12 cellular contexts compared by ENCODE assay signal in genomic region chr1:116807394-116807793, GRCh38. TPM values are rescaled to one million over a fixed set of nuclear protein-coding genes. Genes with fewer than 3 reads are reported as not detected.
DNase-seq lines count a peak whose midpoint lies in the region; ATAC-seq lines count a peak whose summit lies in the region.
"Had no signal": no experiment of that assay in that cellular context is flagged by ENCODE, and none has a peak within 500 bp of the region (broad histone marks: within the 10 kb centered on the region; RNA-seq: fewer than 3 reads in every experiment).

No MANE protein-coding gene starts in this region.

- no peaks in the 10 kb centered on the region for H3K9me3 ChIP-seq in effector memory CD4-positive, alpha-beta T cell (ENCODE audit: control insufficient read depth, low read length)

- peaks cover 79% of the 10 kb centered on the region for H3K4me1 Mint-ChIP-seq in activated CD4-positive, alpha-beta T cell treated with anti-CD3 and anti-CD28 coated beads, Interleukin-2, amount 10 ng/mL, durations not matched to agents 24 days and 14 days
- H3K4me1 Mint-ChIP-seq in activated CD4-positive, alpha-beta memory T cell treated with anti-CD3 and anti-CD28 coated beads for 36 hours (ENCODE audit: low read depth) = peaks cover 78% of the 10 kb centered on the region
- H3K4me1 Mint-ChIP-seq in stimulated activated naive CD8-positive, alpha-beta T cell treated with anti-CD3 and anti-CD28 coated beads, Interleukin-15, amount 100 ng/mL, for 72 hours = peaks cover 70% of the 10 kb centered on the region

- POLR2A ChIA-PET in activated CD4-positive, alpha-beta memory T cell treated with anti-CD3 and anti-CD28 coated beads for 36 hours (lab: Charles Lee) = interaction anchor here (0.6 to 11.9 kb wide), 9 partner anchors 8 to 253 kb away, joined by 3 to 1099 read pairs (median 25); partner anchors contain the start of genes CD2, CD58 and TTF2

- H3K36me3 ChIP-seq in effector memory CD4-positive, alpha-beta T cell (ENCODE audit: control insufficient read depth, insufficient read depth, low read length) = no peaks in the 10 kb centered on the region
- H3K36me3 ChIP-seq: adrenal gland had no signal

- DNase-seq in activated CD4-positive, alpha-beta T cell treated with anti-CD3 and anti-CD28 coated beads, Interleukin-2, amount 10 ng/mL, durations not matched to agents 24 days and 14 days = peak; percentile 69
- DNase-seq in activated CD4-positive, alpha-beta T cell treated with anti-CD3 and anti-CD28 coated beads, Interleukin-2, amount 50 U/mL, for 4 hours = no peak
- peak; percentile 66 for DNase-seq in activated CD4-positive, alpha-beta memory T cell treated with anti-CD3 and anti-CD28 coated beads for 36 hours
- DNase-seq in effector memory CD4-positive, alpha-beta T cell = no peak
- DNase-seq in stimulated activated naive CD8-positive, alpha-beta T cell treated with anti-CD3 and anti-CD28 coated beads, Interleukin-15, amount 100 ng/mL, for 72 hours = no peak
- DNase-seq in anterior cingulate cortex (lab: John Stamatoyannopoulos, UW) (no peak), SK-N-DZ (ENCODE audit: low spot score) (no peak), cerebellar nuclear complex (lab: John Stamatoyannopoulos, UW) (no peak)
- DNase-seq: adrenal gland, COR-L47 had no signal

- no peak for ATAC-seq in stimulated activated naive CD8-positive, alpha-beta T cell treated with anti-CD3 and anti-CD28 coated beads, Interleukin-15, amount 100 ng/mL, for 72 hours

- intact Hi-C loops in activated CD4-positive, alpha-beta T cell treated with anti-CD3 and anti-CD28 coated beads, Interleukin-2, amount 10 ng/mL, durations not matched to agents 24 days and 14 days (cut with micrococcal nuclease) = loop anchor here (10.0 kb wide), 1 partner anchor 433 kb away; the partner anchor contains the start of gene ATP1A1
- intact Hi-C loops in activated CD4-positive, alpha-beta memory T cell treated with anti-CD3 and anti-CD28 coated beads for 36 hours (cut with micrococcal nuclease) = no loop called here

- peaks cover 34% of the 10 kb centered on the region for H3K4me1 ChIP-seq in effector memory CD4-positive, alpha-beta T cell (ENCODE audit: control insufficient read depth, insufficient read depth, low read length, poor library complexity, severe bottlenecking)
- H3K4me1 ChIP-seq: adrenal gland had no signal

- H3K36me3 Mint-ChIP-seq in activated CD4-positive, alpha-beta T cell treated with anti-CD3 and anti-CD28 coated beads, Interleukin-2, amount 10 ng/mL, durations not matched to agents 24 days and 14 days (ENCODE audit: low read depth) = peaks cover 20% of the 10 kb centered on the region
- peaks cover 48% of the 10 kb centered on the region for H3K36me3 Mint-ChIP-seq in activated CD4-positive, alpha-beta memory T cell treated with anti-CD3 and anti-CD28 coated beads for 36 hours

- peak overlapping the region; percentile 72 for H3K4me3 Mint-ChIP-seq in activated CD4-positive, alpha-beta T cell treated with anti-CD3 and anti-CD28 coated beads, Interleukin-2, amount 10 ng/mL, durations not matched to agents 24 days and 14 days
- peak overlapping the region; percentile 79 for H3K4me3 Mint-ChIP-seq in activated CD4-positive, alpha-beta memory T cell treated with anti-CD3 and anti-CD28 coated beads for 36 hours
- H3K4me3 Mint-ChIP-seq in stimulated activated naive CD8-positive, alpha-beta T cell treated with anti-CD3 and anti-CD28 coated beads, Interleukin-15, amount 100 ng/mL, for 72 hours = peak overlapping the region; percentile 80 to 86

- H3K4me3 ChIP-seq in effector memory CD4-positive, alpha-beta T cell (ENCODE audit: insufficient read depth, low read depth, low read length, poor library complexity, severe bottlenecking) = no peak overlapping the region
- H3K4me3 ChIP-seq: adrenal gland, coronary artery had no signal

- H3K27ac ChIP-seq in effector memory CD4-positive, alpha-beta T cell (ENCODE audit: insufficient read depth, low read length, poor library complexity, severe bottlenecking) = peak overlapping the region; percentile 76
- H3K27ac ChIP-seq: adrenal gland, coronary artery had no signal

- no peaks in the 10 kb centered on the region for H3K27me3 ChIP-seq in effector memory CD4-positive, alpha-beta T cell (replicated peaks; ENCODE audit: control insufficient read depth, insufficient read depth, low read length, poor library complexity, severe bottlenecking)
- H3K27me3 ChIP-seq: adrenal gland had no signal

- H3K27me3 Mint-ChIP-seq in activated CD4-positive, alpha-beta T cell treated with anti-CD3 and anti-CD28 coated beads, Interleukin-2, amount 10 ng/mL, durations not matched to agents 24 days and 14 days = no peaks in the 10 kb centered on the region
- H3K27me3 Mint-ChIP-seq in activated CD4-positive, alpha-beta memory T cell treated with anti-CD3 and anti-CD28 coated beads for 36 hours = no peaks in the 10 kb centered on the region
- H3K27me3 Mint-ChIP-seq in stimulated activated naive CD8-positive, alpha-beta T cell treated with anti-CD3 and anti-CD28 coated beads, Interleukin-15, amount 100 ng/mL, for 72 hours = no peaks in the 10 kb centered on the region

- H3K9me3 Mint-ChIP-seq in activated CD4-positive, alpha-beta T cell treated with anti-CD3 and anti-CD28 coated beads, Interleukin-2, amount 10 ng/mL, durations not matched to agents 24 days and 14 days = no peaks in the 10 kb centered on the region
- H3K9me3 Mint-ChIP-seq in activated CD4-positive, alpha-beta memory T cell treated with anti-CD3 and anti-CD28 coated beads for 36 hours = peaks cover 10% of the 10 kb centered on the region
- H3K9me3 Mint-ChIP-seq in stimulated activated naive CD8-positive, alpha-beta T cell treated with anti-CD3 and anti-CD28 coated beads, Interleukin-15, amount 100 ng/mL, for 72 hours = peaks cover 9 to 10% of the 10 kb centered on the region in 2 donors

- H3K27ac Mint-ChIP-seq in activated CD4-positive, alpha-beta T cell treated with anti-CD3 and anti-CD28 coated beads, Interleukin-2, amount 10 ng/mL, durations not matched to agents 24 days and 14 days = peak overlapping the region; percentile 89
- H3K27ac Mint-ChIP-seq in activated CD4-positive, alpha-beta memory T cell treated with anti-CD3 and anti-CD28 coated beads for 36 hours = peak overlapping the region; percentile 99
- peak overlapping the region; percentile 93 to 95 for H3K27ac Mint-ChIP-seq in stimulated activated naive CD8-positive, alpha-beta T cell treated with anti-CD3 and anti-CD28 coated beads, Interleukin-15, amount 100 ng/mL, for 72 hours

- CTCF ChIA-PET in activated CD4-positive, alpha-beta memory T cell treated with anti-CD3 and anti-CD28 coated beads for 36 hours (lab: Charles Lee) = interaction anchor here (1.0 to 12.1 kb wide), 9 partner anchors 9 to 82 kb away, joined by 3 to 103 read pairs (median 5); partner anchors contain the start of gene CD2

RNA-seq across cellular contexts. Expression of gene CD2, which starts 53.2 kb away (rescaled TPM):
- total RNA-seq in activated CD4-positive, alpha-beta T cell treated with anti-CD3 and anti-CD28 coated beads, Interleukin-2, amount 10 ng/mL, durations not matched to agents 24 days and 14 days = 500 and 501 TPM in 2 replicates
- total RNA-seq in activated CD4-positive, alpha-beta memory T cell treated with anti-CD3 and anti-CD28 coated beads for 36 hours = 100 to 1,000 TPM; 335 to 355 TPM
- polyA plus RNA-seq in SK-N-DZ (2014; cell fraction: cytosol; rRNA removed) = not detected in 2 replicates
- not detected in 2 replicates for polyA plus RNA-seq in SK-N-DZ (2014; cell fraction: nucleus; rRNA removed)
- polyA plus RNA-seq: neural cell had no signal

Comparison
In these comparisons a context has a peak if more than half of its experiments do, and no peak if none do; other contexts are left out.
1. DNase-seq: peak in activated CD4-positive, alpha-beta T cell treated with anti-CD3 and anti-CD28 coated beads, Interleukin-2, amount 10 ng/mL, durations not matched to agents 24 days and 14 days (single experiment) and activated CD4-positive, alpha-beta memory T cell treated with anti-CD3 and anti-CD28 coated beads for 36 hours (single experiment); none in activated CD4-positive, alpha-beta T cell treated with anti-CD3 and anti-CD28 coated beads, Interleukin-2, amount 50 U/mL, for 4 hours (0 of 2), effector memory CD4-positive, alpha-beta T cell (0 of 3), stimulated activated naive CD8-positive, alpha-beta T cell treated with anti-CD3 and anti-CD28 coated beads, Interleukin-15, amount 100 ng/mL, for 72 hours (0 of 2), anterior cingulate cortex (0 of 58), SK-N-DZ (single experiment) and cerebellar nuclear complex (0 of 2).
2. Peak in every context shown above with its lines, with median percentiles within 50 percentile points of each other: H3K27ac Mint-ChIP-seq and H3K4me3 Mint-ChIP-seq.